ENCODE assay signal across 21 cellular contexts in genomic region chr9:123611228-123611627, GRCh38.
DNase-seq lines count a peak whose midpoint lies in the region; ATAC-seq lines count a peak whose summit lies in the region.
"Had no signal": no experiment of that assay in that cellular context is flagged by ENCODE, and none has a peak within 500 bp of the region (broad histone marks: within the 10 kb centered on the region; RNA-seq: fewer than 3 reads in every experiment).

No MANE protein-coding gene starts in this region.

- H4K91ac ChIP-seq in trophoblast cell (ENCODE audit: low read depth, low read length): no peak overlapping the region

- no peak overlapping the region for H4K12ac ChIP-seq in trophoblast cell (ENCODE audit: low read depth, low read length)

- no peaks in the 10 kb centered on the region for H3K27me3 ChIP-seq in right cardiac atrium (ENCODE audit: control insufficient read depth, insufficient read depth)
- H3K27me3 ChIP-seq in trophoblast cell (ENCODE audit: insufficient read depth, low read length): no peaks in the 10 kb centered on the region
- H3K27me3 ChIP-seq: spleen, vagina had no signal

- H3K14ac ChIP-seq in trophoblast cell (ENCODE audit: low read length): no peak overlapping the region

- no peaks in the 10 kb centered on the region for H3K36me3 ChIP-seq in trophoblast cell (ENCODE audit: control insufficient read depth in 1 of 2, insufficient read depth in 2 of 2, low read length in 2 of 2)
- H3K36me3 ChIP-seq: vagina had no signal

- H3K4me3 ChIP-seq in right cardiac atrium (ENCODE audit: low read length): no peak overlapping the region
- no peak overlapping the region for H3K4me3 ChIP-seq in trophoblast cell (ENCODE audit: low read depth, low read length)
- H3K4me3 ChIP-seq: A549, psoas muscle, spleen, vagina had no signal

- no peak overlapping the region for H4K8ac ChIP-seq in trophoblast cell (ENCODE audit: low read depth, low read length)

- H2AK5ac ChIP-seq in trophoblast cell (ENCODE audit: low read length): no peak overlapping the region

- H3K23ac ChIP-seq in trophoblast cell (ENCODE audit: low read length): no peak overlapping the region

- H3K79me1 ChIP-seq in trophoblast cell (ENCODE audit: low read length): no peaks in the 10 kb centered on the region

- no peak overlapping the region for H3K18ac ChIP-seq in trophoblast cell (ENCODE audit: low read length)

- 33% methylated on average over 1 of the region's 1 CpG for WGBS in right cardiac atrium
- WGBS in trophoblast cell (ENCODE audit: extremely low coverage, insufficient coverage, insufficient read length): no CpG with 5 or more reads among the region's 1 CpG

- H2BK12ac ChIP-seq in trophoblast cell (ENCODE audit: low read length): no peak overlapping the region

- intact Hi-C loops in left ventricle myocardium superior (cut with micrococcal nuclease): no loop called here
- intact Hi-C loops in right cardiac atrium (cut with DNase I): no loop called here

- H3K79me2 ChIP-seq in trophoblast cell (ENCODE audit: control insufficient read depth, insufficient read depth, low read length, poor library complexity): no peaks in the 10 kb centered on the region

- H2BK5ac ChIP-seq in trophoblast cell (ENCODE audit: low read depth, low read length, poor library complexity): no peak overlapping the region

- no peaks in the 10 kb centered on the region for H3K4me1 ChIP-seq in right cardiac atrium (ENCODE audit: control insufficient read depth, insufficient read depth, low read length)
- no peaks in the 10 kb centered on the region for H3K4me1 ChIP-seq in trophoblast cell (ENCODE audit: control insufficient read depth in 1 of 2, insufficient read depth in 2 of 2, low read length in 2 of 2)
- H3K4me1 ChIP-seq: A549, psoas muscle, vagina had no signal

- no peak overlapping the region for H3K9ac ChIP-seq in trophoblast cell (ENCODE audit: low read length)

- no peak overlapping the region for H2BK120ac ChIP-seq in trophoblast cell (ENCODE audit: insufficient read depth, low read length, poor library complexity)

- H3K27ac ChIP-seq in right cardiac atrium (ENCODE audit: low read length) (no peak overlapping the region), trophoblast cell (ENCODE audit: low read depth, low read length) (no peak overlapping the region)
- H3K27ac ChIP-seq: A549, psoas muscle, vagina had no signal

- ATAC-seq in left ventricle myocardium superior (peak; percentile 48), right cardiac atrium (no peak), GM21367 (IDR thresholded peaks at IDR 0.05; ENCODE audit: unreplicated experiment) (no peak)
- ATAC-seq: A549; activated CD4-positive, alpha-beta T cell treated with anti-CD3 and anti-CD28 coated beads for 36 hours; CD8-positive, alpha-beta T cell; psoas muscle had no signal

- H3K4ac ChIP-seq in trophoblast cell (ENCODE audit: low read depth, low read length): no peak overlapping the region

- no peak for DNase-seq in left ventricle myocardium superior
- no peak for DNase-seq in right cardiac atrium
- peak; percentile 14 for DNase-seq in astrocyte of the hippocampus (ENCODE audit: low read depth, low spot score)
- peak; percentile 17 for DNase-seq in fibroblast of the conjunctiva (ENCODE audit: low read depth)
- no peak for DNase-seq in NCI-H748 (lab: John Stamatoyannopoulos, UW; ENCODE audit: unreplicated experiment)
- no peak for DNase-seq in activated naive CD4-positive, alpha-beta T cell treated with anti-CD3 and anti-CD28 coated beads, Interleukin-2, amount 50 U/mL, for 16 hours
- no peak for DNase-seq in trophoblast cell
- DNase-seq: activated CD4-positive, alpha-beta T cell treated with anti-CD3 and anti-CD28 coated beads for 36 hours; activated CD8-positive, alpha-beta memory T cell treated with anti-CD3 and anti-CD28 coated beads, Interleukin-2, amount 50 U/mL, for 4 hours; activated effector memory CD4-positive, alpha-beta T cell treated with anti-CD3 and anti-CD28 coated beads, Interleukin-2, amount 50 U/mL, for 16 hours; amygdala; CD8-positive, alpha-beta T cell; DMS53; NCI-H1092; NCI-H510A; psoas muscle; spleen; stimulated activated CD4-positive, alpha-beta T cell treated with anti-CD3 and anti-CD28 coated beads, Interleukin-4, amount 100 ng/mL, for 4 hours had no signal

- no peak overlapping the region for H3K4me2 ChIP-seq in trophoblast cell (ENCODE audit: low read length)
- H3K4me2 ChIP-seq: A549 had no signal

- H2AFZ ChIP-seq in trophoblast cell (ENCODE audit: insufficient read depth, low read length, poor library complexity): no peak overlapping the region

- H3K9me3 ChIP-seq in right cardiac atrium (ENCODE audit: control insufficient read depth, low read length) (no peaks in the 10 kb centered on the region), trophoblast cell (ENCODE audit: insufficient read depth, low read depth, low read length) (no peaks in the 10 kb centered on the region)
- H3K9me3 ChIP-seq: A549, psoas muscle, spleen, vagina had no signal

Comparison
In these comparisons a context has a peak if more than half of its experiments do, and no peak if none do; other contexts are left out.
1. DNase-seq: peak in astrocyte of the hippocampus (single experiment) and fibroblast of the conjunctiva (single experiment); none in left ventricle myocardium superior (single experiment), right cardiac atrium (0 of 3), NCI-H748 (single experiment), activated naive CD4-positive, alpha-beta T cell treated with anti-CD3 and anti-CD28 coated beads, Interleukin-2, amount 50 U/mL, for 16 hours (single experiment) and trophoblast cell (0 of 2).